Comparison of ENCODE assay signal across 17 cellular contexts in the genomic region with DNA sequence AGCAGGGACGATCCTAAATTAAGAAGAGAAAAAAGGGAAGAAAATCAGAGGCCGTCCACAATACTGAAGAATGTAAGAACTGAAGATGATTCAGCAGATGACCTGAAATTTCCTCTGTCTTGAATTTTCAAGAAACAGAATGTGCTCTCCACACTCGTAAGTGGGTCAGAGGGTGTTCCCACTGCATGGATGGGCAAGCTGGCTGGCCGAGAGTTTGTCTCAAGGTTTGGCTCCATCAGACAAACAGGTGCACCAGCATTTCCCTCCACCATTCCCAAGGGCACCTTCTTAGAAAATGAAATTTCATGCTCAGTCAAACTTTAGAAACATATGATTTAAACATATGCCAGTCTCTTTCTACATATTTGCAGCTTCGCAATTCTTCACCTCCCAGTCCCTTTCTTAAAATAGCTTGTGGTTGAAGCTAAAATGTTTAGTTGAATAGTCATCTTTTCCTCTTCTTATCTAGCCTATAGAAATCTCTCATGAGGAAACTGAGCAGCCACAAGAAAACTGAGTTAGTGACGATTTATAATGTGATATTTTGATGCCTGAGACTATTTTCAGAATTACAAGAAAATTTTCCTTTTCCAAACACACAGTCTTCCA.
DNase-seq lines count a peak whose midpoint lies in the region; ATAC-seq, FAIRE-seq and TF ChIP-seq lines count a peak whose summit lies in the region.
"Had no signal": no experiment of that assay in that cellular context is flagged by ENCODE, and none has a peak within 500 bp of the region (broad histone marks: within the 10 kb centered on the region; RNA-seq: fewer than 3 reads in every experiment).

No MANE protein-coding gene starts in this region.

- peaks cover 3% of the 10 kb centered on the region for H3K4me1 ChIP-seq in astrocyte (ENCODE audit: insufficient read depth, low read length)
- H3K4me1 ChIP-seq: A549, left lung had no signal

- peak overlapping the region; percentile 78 for H3K4me2 ChIP-seq in astrocyte (ENCODE audit: low read length)
- H3K4me2 ChIP-seq: A549 had no signal

- H3K36me3 Mint-ChIP-seq in natural killer cell (no peaks in the 10 kb centered on the region), astrocyte (ENCODE audit: low read depth, unreplicated experiment) (no peaks in the 10 kb centered on the region)
- no peaks in the 10 kb centered on the region for H3K36me3 Mint-ChIP-seq in natural killer cell treated with Interleukin-12 subunit alpha and Interleukin-12 subunit beta and Interleukin-15 and Interleukin-18, amount 100 ng/mL, for 72 hours
- H3K36me3 Mint-ChIP-seq: naive B cell had no signal

- no peak overlapping the region for H2AFZ ChIP-seq in astrocyte (ENCODE audit: low read depth, low read length)

- no peak for DNase-seq in natural killer cell
- DNase-seq in natural killer cell treated with Interleukin-12 subunit alpha and Interleukin-12 subunit beta and Interleukin-15 and Interleukin-18, amount 100 ng/mL, for 72 hours (ENCODE audit: low spot score): no peak
- DNase-seq in astrocyte (ENCODE audit: low read depth): peak; percentile 63
- peak; percentile 45 for DNase-seq in medulla oblongata (ENCODE audit: extremely low spot score)
- no peak for DNase-seq in stimulated activated CD4-positive, alpha-beta T cell treated with anti-CD3 and anti-CD28 coated beads, Interleukin-4, amount 100 ng/mL, for 1 hour
- DNase-seq in ecto neural progenitor cell (ENCODE audit: low spot score): no peak
- DNase-seq in coronary artery (ENCODE audit: low spot score): no peak
- DNase-seq: activated B cell treated with CpG ODN at 0.5 μM for 24 hours; left lung; naive B cell; NCI-H1694 treated with DMSO at 0.1 percent for 48 hours; retina; stimulated activated CD4-positive, alpha-beta T cell treated with anti-CD3 and anti-CD28 coated beads, Interleukin-4, amount 100 ng/mL, for 24 hours had no signal

- H3K27ac Mint-ChIP-seq in natural killer cell: no peak overlapping the region
- H3K27ac Mint-ChIP-seq in natural killer cell treated with Interleukin-12 subunit alpha and Interleukin-12 subunit beta and Interleukin-15 and Interleukin-18, amount 100 ng/mL, for 72 hours: no peak overlapping the region
- H3K27ac Mint-ChIP-seq in astrocyte (ENCODE audit: unreplicated experiment): peak overlapping the region; percentile 96
- H3K27ac Mint-ChIP-seq: activated B cell treated with CpG ODN at 0.5 μM for 24 hours; activated naive CD8-positive, alpha-beta T cell had no signal

- peak overlapping the region; percentile 68 for H3K27ac ChIP-seq in astrocyte (ENCODE audit: low read depth, low read length)
- H3K27ac ChIP-seq in coronary artery: no peak overlapping the region
- H3K27ac ChIP-seq: A549, left lung had no signal

- no peak for FAIRE-seq in astrocyte (lab: Jason Lieb, UNC)
- FAIRE-seq: A549, GM18507 had no signal

- no peak for ATAC-seq in natural killer cell
- no peak for ATAC-seq in natural killer cell treated with Interleukin-12 subunit alpha and Interleukin-12 subunit beta and Interleukin-15 and Interleukin-18, amount 100 ng/mL, for 72 hours
- no peak for ATAC-seq in GM21717 (IDR thresholded peaks at IDR 0.05; ENCODE audit: unreplicated experiment)
- ATAC-seq: A549, left lung had no signal

- no peaks in the 10 kb centered on the region for H3K79me2 ChIP-seq in astrocyte (ENCODE audit: insufficient read depth, low read length)

- H3K4me1 Mint-ChIP-seq in natural killer cell (peaks cover 0 to 19% of the 10 kb centered on the region in 2 donors), astrocyte (ENCODE audit: low read depth, unreplicated experiment) (peaks cover 22% of the 10 kb centered on the region)
- peaks cover 0 to 9% of the 10 kb centered on the region in 2 donors for H3K4me1 Mint-ChIP-seq in natural killer cell treated with Interleukin-12 subunit alpha and Interleukin-12 subunit beta and Interleukin-15 and Interleukin-18, amount 100 ng/mL, for 72 hours (ENCODE audit: low read depth in 2 of 2)

- no peaks in the 10 kb centered on the region for H3K36me3 ChIP-seq in astrocyte (ENCODE audit: insufficient read depth, low read length)
- H3K36me3 ChIP-seq: left lung had no signal

- H3K9me3 Mint-ChIP-seq in natural killer cell (no peaks in the 10 kb centered on the region), astrocyte (ENCODE audit: unreplicated experiment) (no peaks in the 10 kb centered on the region)
- H3K9me3 Mint-ChIP-seq in natural killer cell treated with Interleukin-12 subunit alpha and Interleukin-12 subunit beta and Interleukin-15 and Interleukin-18, amount 100 ng/mL, for 72 hours: no peaks in the 10 kb centered on the region
- H3K9me3 Mint-ChIP-seq: activated B cell treated with CpG ODN at 0.5 μM for 24 hours had no signal

- intact Hi-C loops in natural killer cell (cut with micrococcal nuclease): no loop called here

- no peak overlapping the region for H3K9ac ChIP-seq in astrocyte (ENCODE audit: low read length)

- no peaks in the 10 kb centered on the region for H3K27me3 Mint-ChIP-seq in natural killer cell (ENCODE audit: low read depth in 2 of 2)
- H3K27me3 Mint-ChIP-seq in natural killer cell treated with Interleukin-12 subunit alpha and Interleukin-12 subunit beta and Interleukin-15 and Interleukin-18, amount 100 ng/mL, for 72 hours: no peaks in the 10 kb centered on the region
- no peaks in the 10 kb centered on the region for H3K27me3 Mint-ChIP-seq in astrocyte (ENCODE audit: low read depth, unreplicated experiment)
- H3K27me3 Mint-ChIP-seq: activated B cell treated with CpG ODN at 0.5 μM for 24 hours; activated naive CD8-positive, alpha-beta T cell; naive B cell had no signal

- H3K4me3 ChIP-seq in astrocyte (ENCODE audit: insufficient read depth, low read depth, low read length) (peak overlapping the region; percentile 44), coronary artery (no peak overlapping the region)
- H3K4me3 ChIP-seq: A549, left lung had no signal

- H3K9me3 ChIP-seq in astrocyte (ENCODE audit: insufficient read depth, low read depth, low read length): no peaks in the 10 kb centered on the region
- H3K9me3 ChIP-seq: A549 had no signal

- H3K4me3 Mint-ChIP-seq in natural killer cell (peak overlapping the region; percentile 6), astrocyte (ENCODE audit: unreplicated experiment) (peak overlapping the region; percentile 2)
- H3K4me3 Mint-ChIP-seq in natural killer cell treated with Interleukin-12 subunit alpha and Interleukin-12 subunit beta and Interleukin-15 and Interleukin-18, amount 100 ng/mL, for 72 hours: no peak overlapping the region
- H3K4me3 Mint-ChIP-seq: activated B cell treated with CpG ODN at 0.5 μM for 24 hours; activated naive CD8-positive, alpha-beta T cell; naive B cell had no signal

- TF ChIP-seq CTCF in natural killer cell (IDR thresholded peaks at IDR 0.05): no peak
- TF ChIP-seq CTCF in astrocyte (IDR thresholded peaks at IDR 0.05; ENCODE audit: insufficient read depth, low read depth, low read length): no peak
- TF ChIP-seq CTCF in coronary artery (IDR thresholded peaks at IDR 0.05): no peak

- no peaks in the 10 kb centered on the region for H4K20me1 ChIP-seq in astrocyte (ENCODE audit: insufficient read depth, low read length)

- no peaks in the 10 kb centered on the region for H3K27me3 ChIP-seq in astrocyte (ENCODE audit: insufficient read depth, low read length)
- H3K27me3 ChIP-seq: left lung had no signal

Comparison
In these comparisons a context has a peak if more than half of its experiments do, and no peak if none do; other contexts are left out.
1. DNase-seq: peak in astrocyte (single experiment) and medulla oblongata (single experiment); none in natural killer cell (single experiment), natural killer cell treated with Interleukin-12 subunit alpha and Interleukin-12 subunit beta and Interleukin-15 and Interleukin-18, amount 100 ng/mL, for 72 hours (single experiment), stimulated activated CD4-positive, alpha-beta T cell treated with anti-CD3 and anti-CD28 coated beads, Interleukin-4, amount 100 ng/mL, for 1 hour (single experiment), ecto neural progenitor cell (single experiment) and coronary artery (single experiment).